1 cellular context compared by ENCODE assay signal in the genomic region with DNA sequence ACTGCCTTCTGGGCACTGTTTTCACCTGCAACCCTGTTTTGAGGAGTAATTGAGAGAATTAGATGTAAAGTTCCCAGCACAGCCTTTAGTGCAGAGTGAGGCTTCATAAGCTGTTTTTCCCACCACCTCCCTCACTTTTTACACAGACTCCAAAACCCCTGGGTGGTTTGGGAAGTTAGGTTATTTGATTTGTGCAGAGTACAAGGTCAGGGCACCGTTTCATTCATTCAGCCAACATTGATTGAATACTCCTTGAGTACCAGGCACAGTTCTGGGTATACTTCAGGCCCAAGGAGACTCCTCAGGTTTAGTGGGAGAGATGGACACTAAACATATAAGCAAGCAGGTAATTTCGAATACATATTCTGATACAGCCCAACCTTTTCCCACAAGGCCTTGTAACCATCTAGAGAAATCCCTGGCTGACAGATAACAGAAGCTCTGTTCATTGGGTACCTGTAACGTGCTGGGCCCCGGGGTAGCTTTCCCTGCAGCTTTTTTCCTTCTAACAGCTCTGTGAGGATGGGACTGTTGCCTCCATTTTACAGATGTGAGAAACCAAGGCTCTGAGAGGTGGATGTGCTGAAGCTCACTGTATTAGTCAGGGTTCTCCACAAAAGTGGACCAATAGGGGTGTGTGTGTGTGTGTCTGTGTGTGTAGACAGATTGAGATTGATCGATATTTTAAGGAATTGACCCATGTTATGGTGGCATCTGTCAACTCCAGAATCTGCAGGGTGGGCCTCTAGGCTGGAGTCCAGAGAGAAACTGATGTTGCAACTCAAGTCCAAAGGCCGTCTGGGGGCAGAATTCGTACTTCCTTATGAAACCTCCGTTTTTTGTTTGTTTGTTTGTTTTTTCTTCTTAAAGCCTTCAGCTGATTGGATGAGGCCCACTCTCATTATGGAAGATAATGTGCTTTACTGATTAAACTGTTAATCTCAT.
A peak's percentile ranks its signal among the peaks of the same experiment; 100 is the strongest.
TF ChIP-seq lines count a peak whose summit lies in the region.

No MANE protein-coding gene starts in this region.

TF ChIP-seq in HepG2, 621 proteins besides CTCF, POLR2A, EP300 and RAD21 (continued from another document and continues in another):
- TF ChIP-seq, protein P1, sequence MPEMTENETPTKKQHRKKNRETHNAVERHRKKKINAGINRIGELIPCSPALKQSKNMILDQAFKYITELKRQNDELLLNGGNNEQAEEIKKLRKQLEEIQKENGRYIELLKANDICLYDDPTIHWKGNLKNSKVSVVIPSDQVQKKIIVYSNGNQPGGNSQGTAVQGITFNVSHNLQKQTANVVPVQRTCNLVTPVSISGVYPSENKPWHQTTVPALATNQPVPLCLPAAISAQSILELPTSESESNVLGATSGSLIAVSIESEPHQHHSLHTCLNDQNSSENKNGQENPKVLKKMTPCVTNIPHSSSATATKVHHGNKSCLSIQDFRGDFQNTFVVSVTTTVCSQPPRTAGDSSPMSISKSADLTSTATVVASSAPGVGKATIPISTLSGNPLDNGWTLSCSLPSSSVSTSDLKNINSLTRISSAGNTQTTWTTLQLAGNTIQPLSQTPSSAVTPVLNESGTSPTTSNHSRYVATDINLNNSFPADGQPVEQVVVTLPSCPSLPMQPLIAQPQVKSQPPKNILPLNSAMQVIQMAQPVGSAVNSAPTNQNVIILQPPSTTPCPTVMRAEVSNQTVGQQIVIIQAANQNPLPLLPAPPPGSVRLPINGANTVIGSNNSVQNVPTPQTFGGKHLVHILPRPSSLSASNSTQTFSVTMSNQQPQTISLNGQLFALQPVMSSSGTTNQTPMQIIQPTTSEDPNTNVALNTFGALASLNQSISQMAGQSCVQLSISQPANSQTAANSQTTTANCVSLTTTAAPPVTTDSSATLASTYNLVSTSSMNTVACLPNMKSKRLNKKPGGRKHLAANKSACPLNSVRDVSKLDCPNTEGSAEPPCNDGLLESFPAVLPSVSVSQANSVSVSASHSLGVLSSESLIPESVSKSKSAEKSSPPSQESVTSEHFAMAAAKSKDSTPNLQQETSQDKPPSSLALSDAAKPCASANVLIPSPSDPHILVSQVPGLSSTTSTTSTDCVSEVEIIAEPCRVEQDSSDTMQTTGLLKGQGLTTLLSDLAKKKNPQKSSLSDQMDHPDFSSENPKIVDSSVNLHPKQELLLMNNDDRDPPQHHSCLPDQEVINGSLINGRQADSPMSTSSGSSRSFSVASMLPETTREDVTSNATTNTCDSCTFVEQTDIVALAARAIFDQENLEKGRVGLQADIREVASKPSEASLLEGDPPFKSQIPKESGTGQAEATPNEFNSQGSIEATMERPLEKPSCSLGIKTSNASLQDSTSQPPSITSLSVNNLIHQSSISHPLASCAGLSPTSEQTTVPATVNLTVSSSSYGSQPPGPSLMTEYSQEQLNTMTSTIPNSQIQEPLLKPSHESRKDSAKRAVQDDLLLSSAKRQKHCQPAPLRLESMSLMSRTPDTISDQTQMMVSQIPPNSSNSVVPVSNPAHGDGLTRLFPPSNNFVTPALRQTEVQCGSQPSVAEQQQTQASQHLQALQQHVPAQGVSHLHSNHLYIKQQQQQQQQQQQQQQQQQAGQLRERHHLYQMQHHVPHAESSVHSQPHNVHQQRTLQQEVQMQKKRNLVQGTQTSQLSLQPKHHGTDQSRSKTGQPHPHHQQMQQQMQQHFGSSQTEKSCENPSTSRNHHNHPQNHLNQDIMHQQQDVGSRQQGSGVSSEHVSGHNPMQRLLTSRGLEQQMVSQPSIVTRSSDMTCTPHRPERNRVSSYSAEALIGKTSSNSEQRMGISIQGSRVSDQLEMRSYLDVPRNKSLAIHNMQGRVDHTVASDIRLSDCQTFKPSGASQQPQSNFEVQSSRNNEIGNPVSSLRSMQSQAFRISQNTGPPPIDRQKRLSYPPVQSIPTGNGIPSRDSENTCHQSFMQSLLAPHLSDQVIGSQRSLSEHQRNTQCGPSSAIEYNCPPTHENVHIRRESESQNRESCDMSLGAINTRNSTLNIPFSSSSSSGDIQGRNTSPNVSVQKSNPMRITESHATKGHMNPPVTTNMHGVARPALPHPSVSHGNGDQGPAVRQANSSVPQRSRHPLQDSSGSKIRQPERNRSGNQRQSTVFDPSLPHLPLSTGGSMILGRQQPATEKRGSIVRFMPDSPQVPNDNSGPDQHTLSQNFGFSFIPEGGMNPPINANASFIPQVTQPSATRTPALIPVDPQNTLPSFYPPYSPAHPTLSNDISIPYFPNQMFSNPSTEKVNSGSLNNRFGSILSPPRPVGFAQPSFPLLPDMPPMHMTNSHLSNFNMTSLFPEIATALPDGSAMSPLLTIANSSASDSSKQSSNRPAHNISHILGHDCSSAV (CRISPR knock-in tag; IDR thresholded peaks at IDR 0.05; ENCODE audit: borderline replicate concordance) = peak; percentile 95; the same call in 1 of the 2 replicates
- TF ChIP-seq HMG20B (CRISPR knock-in tag; conservative IDR thresholded peaks at IDR 0.05) (peak; percentile 83), RELA (CRISPR knock-in tag; IDR thresholded peaks at IDR 0.05) (no peak; the same call in 1 of the 2 replicates), RORA (CRISPR knock-in tag; IDR thresholded peaks at IDR 0.05) (0 out of 2 replicates have a peak, but pooled peaks have one; percentile 94), SIX4 (CRISPR knock-in tag; IDR thresholded peaks at IDR 0.05) (peak; percentile 64; the same call in 1 of the 2 replicates), ZNF672 (CRISPR knock-in tag; IDR thresholded peaks at IDR 0.05) (no peak), FOSL2 (CRISPR knock-in tag; IDR thresholded peaks at IDR 0.05) (peak; percentile 87), MED13 (CRISPR knock-in tag; IDR thresholded peaks at IDR 0.05) (0 out of 2 replicates have a peak, but pooled peaks have one; percentile 37), ZNF143 (CRISPR knock-in tag; IDR thresholded peaks at IDR 0.05) (no peak), ZNF891 (CRISPR knock-in tag; IDR thresholded peaks at IDR 0.05) (no peak), NR2F2 (IDR thresholded peaks at IDR 0.05; ENCODE audit: borderline replicate concordance, low read depth) (peak; percentile 90), AHR (CRISPR knock-in tag; IDR thresholded peaks at IDR 0.05) (no peak; the same call in 1 of the 2 replicates), ZNF282 (IDR thresholded peaks at IDR 0.05; ENCODE audit: partially characterized antibody) (no peak), ZNF12 (CRISPR knock-in tag; IDR thresholded peaks at IDR 0.05) (peak; percentile 86; the same call in 1 of the 2 replicates), ZNF44 (CRISPR knock-in tag; IDR thresholded peaks at IDR 0.05) (peak; percentile 93; the same call in 1 of the 2 replicates), RXRB (CRISPR knock-in tag; IDR thresholded peaks at IDR 0.05; ENCODE audit: borderline replicate concordance) (peak; percentile 91), NCOR1 (IDR thresholded peaks at IDR 0.05; ENCODE audit: borderline replicate concordance, low read length) (peak; percentile 100), SP5 (CRISPR knock-in tag; IDR thresholded peaks at IDR 0.05; ENCODE audit: borderline replicate concordance, low read depth) (peak; percentile 86), PAWR (CRISPR knock-in tag; IDR thresholded peaks at IDR 0.05; ENCODE audit: borderline replicate concordance) (no peak), NR2F1 (CRISPR knock-in tag; IDR thresholded peaks at IDR 0.05) (peak; percentile 63 to 74; a peak in 2 of 4 replicates), ZSCAN31 (CRISPR knock-in tag; IDR thresholded peaks at IDR 0.05; ENCODE audit: low read depth) (peak; percentile 85; the same call in 1 of the 2 replicates), SMYD3 (CRISPR knock-in tag; IDR thresholded peaks at IDR 0.05) (peak; percentile 91; the same call in 1 of the 2 replicates)
- TF ChIP-seq, protein P2, sequence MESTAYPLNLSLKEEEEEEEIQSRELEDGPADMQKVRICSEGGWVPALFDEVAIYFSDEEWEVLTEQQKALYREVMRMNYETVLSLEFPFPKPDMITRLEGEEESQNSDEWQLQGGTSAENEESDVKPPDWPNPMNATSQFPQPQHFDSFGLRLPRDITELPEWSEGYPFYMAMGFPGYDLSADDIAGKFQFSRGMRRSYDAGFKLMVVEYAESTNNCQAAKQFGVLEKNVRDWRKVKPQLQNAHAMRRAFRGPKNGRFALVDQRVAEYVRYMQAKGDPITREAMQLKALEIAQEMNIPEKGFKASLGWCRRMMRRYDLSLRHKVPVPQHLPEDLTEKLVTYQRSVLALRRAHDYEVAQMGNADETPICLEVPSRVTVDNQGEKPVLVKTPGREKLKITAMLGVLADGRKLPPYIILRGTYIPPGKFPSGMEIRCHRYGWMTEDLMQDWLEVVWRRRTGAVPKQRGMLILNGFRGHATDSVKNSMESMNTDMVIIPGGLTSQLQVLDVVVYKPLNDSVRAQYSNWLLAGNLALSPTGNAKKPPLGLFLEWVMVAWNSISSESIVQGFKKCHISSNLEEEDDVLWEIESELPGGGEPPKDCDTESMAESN (CRISPR knock-in tag; conservative IDR thresholded peaks at IDR 0.05) = peak; percentile 81
- TF ChIP-seq, protein P3, sequence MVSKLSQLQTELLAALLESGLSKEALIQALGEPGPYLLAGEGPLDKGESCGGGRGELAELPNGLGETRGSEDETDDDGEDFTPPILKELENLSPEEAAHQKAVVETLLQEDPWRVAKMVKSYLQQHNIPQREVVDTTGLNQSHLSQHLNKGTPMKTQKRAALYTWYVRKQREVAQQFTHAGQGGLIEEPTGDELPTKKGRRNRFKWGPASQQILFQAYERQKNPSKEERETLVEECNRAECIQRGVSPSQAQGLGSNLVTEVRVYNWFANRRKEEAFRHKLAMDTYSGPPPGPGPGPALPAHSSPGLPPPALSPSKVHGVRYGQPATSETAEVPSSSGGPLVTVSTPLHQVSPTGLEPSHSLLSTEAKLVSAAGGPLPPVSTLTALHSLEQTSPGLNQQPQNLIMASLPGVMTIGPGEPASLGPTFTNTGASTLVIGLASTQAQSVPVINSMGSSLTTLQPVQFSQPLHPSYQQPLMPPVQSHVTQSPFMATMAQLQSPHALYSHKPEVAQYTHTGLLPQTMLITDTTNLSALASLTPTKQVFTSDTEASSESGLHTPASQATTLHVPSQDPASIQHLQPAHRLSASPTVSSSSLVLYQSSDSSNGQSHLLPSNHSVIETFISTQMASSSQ (IDR thresholded peaks at IDR 0.05; ENCODE audit: low read depth) = peak; percentile 93
- TF ChIP-seq, protein P3 (CRISPR knock-in tag; IDR thresholded peaks at IDR 0.05; ENCODE audit: borderline replicate concordance) = peak; percentile 92
- TF ChIP-seq, protein P4, sequence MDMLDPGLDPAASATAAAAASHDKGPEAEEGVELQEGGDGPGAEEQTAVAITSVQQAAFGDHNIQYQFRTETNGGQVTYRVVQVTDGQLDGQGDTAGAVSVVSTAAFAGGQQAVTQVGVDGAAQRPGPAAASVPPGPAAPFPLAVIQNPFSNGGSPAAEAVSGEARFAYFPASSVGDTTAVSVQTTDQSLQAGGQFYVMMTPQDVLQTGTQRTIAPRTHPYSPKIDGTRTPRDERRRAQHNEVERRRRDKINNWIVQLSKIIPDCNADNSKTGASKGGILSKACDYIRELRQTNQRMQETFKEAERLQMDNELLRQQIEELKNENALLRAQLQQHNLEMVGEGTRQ (IDR thresholded peaks at IDR 0.05; ENCODE audit: low read depth, low read length) = no peak
- TF ChIP-seq, protein P4 (CRISPR knock-in tag; IDR thresholded peaks at IDR 0.05; ENCODE audit: borderline replicate concordance) = no peak
- TF ChIP-seq, protein P5, sequence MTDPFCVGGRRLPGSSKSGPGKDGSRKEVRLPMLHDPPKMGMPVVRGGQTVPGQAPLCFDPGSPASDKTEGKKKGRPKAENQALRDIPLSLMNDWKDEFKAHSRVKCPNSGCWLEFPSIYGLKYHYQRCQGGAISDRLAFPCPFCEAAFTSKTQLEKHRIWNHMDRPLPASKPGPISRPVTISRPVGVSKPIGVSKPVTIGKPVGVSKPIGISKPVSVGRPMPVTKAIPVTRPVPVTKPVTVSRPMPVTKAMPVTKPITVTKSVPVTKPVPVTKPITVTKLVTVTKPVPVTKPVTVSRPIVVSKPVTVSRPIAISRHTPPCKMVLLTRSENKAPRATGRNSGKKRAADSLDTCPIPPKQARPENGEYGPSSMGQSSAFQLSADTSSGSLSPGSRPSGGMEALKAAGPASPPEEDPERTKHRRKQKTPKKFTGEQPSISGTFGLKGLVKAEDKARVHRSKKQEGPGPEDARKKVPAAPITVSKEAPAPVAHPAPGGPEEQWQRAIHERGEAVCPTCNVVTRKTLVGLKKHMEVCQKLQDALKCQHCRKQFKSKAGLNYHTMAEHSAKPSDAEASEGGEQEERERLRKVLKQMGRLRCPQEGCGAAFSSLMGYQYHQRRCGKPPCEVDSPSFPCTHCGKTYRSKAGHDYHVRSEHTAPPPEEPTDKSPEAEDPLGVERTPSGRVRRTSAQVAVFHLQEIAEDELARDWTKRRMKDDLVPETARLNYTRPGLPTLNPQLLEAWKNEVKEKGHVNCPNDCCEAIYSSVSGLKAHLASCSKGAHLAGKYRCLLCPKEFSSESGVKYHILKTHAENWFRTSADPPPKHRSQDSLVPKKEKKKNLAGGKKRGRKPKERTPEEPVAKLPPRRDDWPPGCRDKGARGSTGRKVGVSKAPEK (CRISPR knock-in tag; IDR thresholded peaks at IDR 0.05; ENCODE audit: borderline replicate concordance) = no peak
- TF ChIP-seq, protein P6, sequence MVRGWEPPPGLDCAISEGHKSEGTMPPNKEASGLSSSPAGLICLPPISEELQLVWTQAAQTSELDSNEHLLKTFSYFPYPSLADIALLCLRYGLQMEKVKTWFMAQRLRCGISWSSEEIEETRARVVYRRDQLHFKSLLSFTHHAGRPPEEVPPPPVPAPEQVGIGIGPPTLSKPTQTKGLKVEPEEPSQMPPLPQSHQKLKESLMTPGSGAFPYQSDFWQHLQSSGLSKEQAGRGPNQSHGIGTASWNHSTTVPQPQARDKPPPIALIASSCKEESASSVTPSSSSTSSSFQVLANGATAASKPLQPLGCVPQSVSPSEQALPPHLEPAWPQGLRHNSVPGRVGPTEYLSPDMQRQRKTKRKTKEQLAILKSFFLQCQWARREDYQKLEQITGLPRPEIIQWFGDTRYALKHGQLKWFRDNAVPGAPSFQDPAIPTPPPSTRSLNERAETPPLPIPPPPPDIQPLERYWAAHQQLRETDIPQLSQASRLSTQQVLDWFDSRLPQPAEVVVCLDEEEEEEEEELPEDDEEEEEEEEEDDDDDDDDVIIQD (CRISPR knock-in tag; IDR thresholded peaks at IDR 0.05; ENCODE audit: low read depth) = peak; percentile 51; the same call in 1 of the 2 replicates
